ENCODE assay signal across 18 cellular contexts in the genomic region with DNA sequence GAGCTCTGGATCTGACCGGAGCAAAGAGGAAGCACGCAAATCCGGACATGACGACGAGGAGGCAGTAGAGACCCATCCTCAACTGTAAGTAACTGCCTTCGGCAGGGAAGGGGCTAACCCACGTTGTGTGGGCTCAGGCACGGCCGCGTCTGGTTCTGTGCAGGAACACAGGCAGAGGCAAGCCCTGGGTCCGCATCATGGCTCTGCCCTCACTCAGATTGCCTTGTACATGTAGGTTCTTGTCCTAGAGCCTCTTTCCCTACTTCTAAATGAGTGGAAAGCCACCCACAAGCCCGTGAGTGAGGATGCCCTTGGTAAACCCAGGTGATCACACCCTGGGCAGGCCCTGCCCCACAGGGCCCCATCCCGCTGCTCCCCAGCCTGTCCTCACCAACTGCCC. TPM values are rescaled to one million over a fixed set of nuclear protein-coding genes. Genes with fewer than 3 reads are reported as not detected.
A peak's percentile ranks its signal among the peaks of the same experiment; 100 is the strongest.
DNase-seq lines count a peak whose midpoint lies in the region; ATAC-seq, FAIRE-seq and TF ChIP-seq lines count a peak whose summit lies in the region.
"Had no signal": no experiment of that assay in that cellular context is flagged by ENCODE, and none has a peak within 500 bp of the region (broad histone marks: within the 10 kb centered on the region; RNA-seq: fewer than 3 reads in every experiment).

No MANE protein-coding gene starts in this region.

- 54 to 80% methylated on average over 9 to 12 of the region's 13 CpGs for WGBS in esophagus squamous epithelium, 2 donors

- no peaks in the 10 kb centered on the region for H3K9me2 ChIP-seq in PC-3 (replicated peaks; ENCODE audit: low read length)

- no peaks in the 10 kb centered on the region for H3K9me3 ChIP-seq in PC-3 (ENCODE audit: low read length)
- H3K9me3 ChIP-seq in esophagus squamous epithelium, result no peaks in the 10 kb centered on the region
- H3K9me3 ChIP-seq in osteoblast (ENCODE audit: low read depth, low read length), result no peaks in the 10 kb centered on the region
- H3K9me3 ChIP-seq: HAP-1 had no signal

- H3K79me2 ChIP-seq in PC-3 (ENCODE audit: low read length) (no peaks in the 10 kb centered on the region), osteoblast (ENCODE audit: insufficient read depth, low read length) (peaks cover 8% of the 10 kb centered on the region)

- peaks cover 12% of the 10 kb centered on the region for H3F3A ChIP-seq in PC-3 (ENCODE audit: low read length, unreplicated experiment)

- no peaks in the 10 kb centered on the region for H3K27me3 ChIP-seq in PC-3 (ENCODE audit: low read length)
- H3K27me3 ChIP-seq in bronchial epithelial cell (ENCODE audit: control insufficient read depth, insufficient read depth, low read length), result no peaks in the 10 kb centered on the region
- no peaks in the 10 kb centered on the region for H3K27me3 ChIP-seq in esophagus squamous epithelium
- no peaks in the 10 kb centered on the region for H3K27me3 ChIP-seq in osteoblast (ENCODE audit: insufficient read depth, low read length)

- no peak overlapping the region for H3K4me3 Mint-ChIP-seq in activated CD8-positive, alpha-beta T cell treated with anti-CD3 and anti-CD28 coated beads for 36 hours
- H3K4me3 Mint-ChIP-seq: CD14-positive monocyte had no signal

- TF ChIP-seq POLR2A in esophagus squamous epithelium (IDR thresholded peaks at IDR 0.05), result no peak

- H3K9ac ChIP-seq in PC-3 (ENCODE audit: low read length), result no peak overlapping the region

- TF ChIP-seq CTCF in PC-3 (conservative IDR thresholded peaks at IDR 0.05; ENCODE audit: low read depth, low read length) (no peak), bronchial epithelial cell (IDR thresholded peaks at IDR 0.05; ENCODE audit: insufficient read depth, low read length, severe bottlenecking) (no peak), esophagus squamous epithelium (IDR thresholded peaks at IDR 0.05) (no peak), osteoblast (IDR thresholded peaks at IDR 0.05; ENCODE audit: extremely low read depth, low read depth, low read length) (no peak)
- TF ChIP-seq CTCF in activated CD8-positive, alpha-beta T cell treated with anti-CD3 and anti-CD28 coated beads for 36 hours (IDR thresholded peaks at IDR 0.05), result no peak

- no peak overlapping the region for H3K27ac Mint-ChIP-seq in activated CD8-positive, alpha-beta T cell treated with anti-CD3 and anti-CD28 coated beads for 36 hours

- H3K4me2 ChIP-seq in PC-3 (ENCODE audit: low read length) (no peak overlapping the region), osteoblast (ENCODE audit: insufficient read depth, low read length) (no peak overlapping the region)

- H3K4me3 ChIP-seq in PC-3 (ENCODE audit: low read length), result no peak overlapping the region
- no peak overlapping the region for H3K4me3 ChIP-seq in bronchial epithelial cell (ENCODE audit: low read depth, low read length)
- H3K4me3 ChIP-seq in esophagus squamous epithelium, result no peak overlapping the region
- H3K4me3 ChIP-seq in osteoblast (ENCODE audit: insufficient read depth, low read length), result no peak overlapping the region
- H3K4me3 ChIP-seq: HAP-1 had no signal

- H3K4me1 Mint-ChIP-seq in activated CD8-positive, alpha-beta T cell treated with anti-CD3 and anti-CD28 coated beads for 36 hours (ENCODE audit: low read depth), result no peaks in the 10 kb centered on the region
- H3K4me1 Mint-ChIP-seq: CD14-positive monocyte had no signal

- no peaks in the 10 kb centered on the region for H3K4me1 ChIP-seq in PC-3 (ENCODE audit: insufficient read depth, low read length)
- peaks cover 0 to 9% (median 4%) of the 10 kb centered on the region in 3 donors for H3K4me1 ChIP-seq in esophagus squamous epithelium
- H3K4me1 ChIP-seq in osteoblast (ENCODE audit: insufficient read depth, low read length), result no peaks in the 10 kb centered on the region
- H3K4me1 ChIP-seq: HAP-1 had no signal

- CTCF ChIA-PET in PC-3 (lab: Charles Lee), result no interaction called here
- CTCF ChIA-PET in activated CD8-positive, alpha-beta T cell treated with anti-CD3 and anti-CD28 coated beads for 36 hours (lab: Charles Lee), result interaction anchor here (1.1 kb wide), 1 partner anchor 92 kb away, joined by 4 read pairs; the partner anchor contains the start of gene SIRT4

- H3K36me3 Mint-ChIP-seq in activated CD8-positive, alpha-beta T cell treated with anti-CD3 and anti-CD28 coated beads for 36 hours (ENCODE audit: low read depth), result peaks cover 22% of the 10 kb centered on the region

- H3K27me3 Mint-ChIP-seq in activated CD8-positive, alpha-beta T cell treated with anti-CD3 and anti-CD28 coated beads for 36 hours, result no peaks in the 10 kb centered on the region

- H3K36me3 ChIP-seq in PC-3 (ENCODE audit: low read depth, low read length) (peaks cover 44% of the 10 kb centered on the region), bronchial epithelial cell (ENCODE audit: control insufficient read depth, insufficient read depth, low read length) (peaks cover 30% of the 10 kb centered on the region), esophagus squamous epithelium (peaks cover 16 to 67% (median 26%) of the 10 kb centered on the region in 3 donors), osteoblast (ENCODE audit: insufficient read depth, low read length) (peaks cover 63% of the 10 kb centered on the region)

- intact Hi-C loops in PC-3 (cut with micrococcal nuclease), result no loop called here
- intact Hi-C loops in esophagus squamous epithelium (cut with DNase I), result no loop called here
- intact Hi-C loops in activated CD8-positive, alpha-beta T cell treated with anti-CD3 and anti-CD28 coated beads for 36 hours (cut with micrococcal nuclease), result no loop called here

- DNase-seq in PC-3, result no peak
- peak; percentile 83 for DNase-seq in bronchial epithelial cell (ENCODE audit: low read depth)
- DNase-seq in esophagus squamous epithelium (lab: John Stamatoyannopoulos, UW), result no peak
- DNase-seq in osteoblast (ENCODE audit: insufficient read length, low spot score, missing footprints), result peak; percentile 38
- no peak for DNase-seq in activated CD8-positive, alpha-beta T cell treated with anti-CD3 and anti-CD28 coated beads for 36 hours
- DNase-seq in stimulated activated naive CD8-positive, alpha-beta T cell treated with anti-CD3 and anti-CD28 coated beads, Interleukin-15, Interleukin-2, amounts not matched to agents 100 U/mL and 50 U/mL, for 24 hours, result no peak
- no peak for DNase-seq in LoVo (ENCODE audit: low spot score)
- DNase-seq: ACHN, AML-193, EL, NCI-H1417, NCI-H1930, NCI-H2171, NCI-H446 treated with DMSO at 0.1 percent for 48 hours, NCI-H748 treated with DMSO at 0.1 percent for 48 hours, OCI-M1 had no signal

- no peak overlapping the region for H2AFZ ChIP-seq in PC-3 (ENCODE audit: low read length)
- no peak overlapping the region for H2AFZ ChIP-seq in osteoblast (ENCODE audit: low read length)

- no peaks in the 10 kb centered on the region for H3K9me3 Mint-ChIP-seq in activated CD8-positive, alpha-beta T cell treated with anti-CD3 and anti-CD28 coated beads for 36 hours
- H3K9me3 Mint-ChIP-seq: CD14-positive monocyte had no signal

- peak; percentile 1; the same call in 1 of the 2 replicates for ATAC-seq in PC-3
- ATAC-seq in activated CD8-positive, alpha-beta T cell treated with anti-CD3 and anti-CD28 coated beads for 36 hours, result no peak
- no peak for ATAC-seq in stimulated activated naive CD8-positive, alpha-beta T cell treated with anti-CD3 and anti-CD28 coated beads, Interleukin-15, Interleukin-2, amounts not matched to agents 100 U/mL and 50 U/mL, for 24 hours

- no TSS peak for BruUV-seq in PC-3 (replicated peaks; lab: Mats Ljungman, UMichigan)

- H4K20me1 ChIP-seq in PC-3 (ENCODE audit: low read length) (peaks cover 6% of the 10 kb centered on the region), osteoblast (ENCODE audit: insufficient read depth, low read length) (peaks cover 4% of the 10 kb centered on the region)

- POLR2A ChIA-PET in PC-3 (lab: Charles Lee; ENCODE audit: unreplicated experiment), result no interaction called here
- POLR2A ChIA-PET in activated CD8-positive, alpha-beta T cell treated with anti-CD3 and anti-CD28 coated beads for 36 hours (lab: Charles Lee), result interaction anchor here (4.9 kb wide), 1 partner anchor 10 kb away, joined by 44 read pairs; the partner anchor contains the start of gene RPLP0

- FAIRE-seq in bronchial epithelial cell (lab: Jason Lieb, UNC), result peak; percentile 23

- H3K27ac ChIP-seq in PC-3 (ENCODE audit: low read length) (no peak overlapping the region), esophagus squamous epithelium (peak overlapping the region; percentile 11 to 37 (median 28)), osteoblast (ENCODE audit: low read depth, low read length) (no peak overlapping the region)

RNA-seq across cellular contexts. Expression of gene RPLP0, which starts 8.9 kb away (rescaled TPM):
- total RNA-seq in PC-3 (2014; rRNA removed) (6,714 and 7,550 TPM in 2 replicates), bronchial epithelial cell (5,132 and 7,160 TPM in 2 replicates), esophagus squamous epithelium (1,000 to 10,000 TPM; 3,136 to 5,114 (median 4,044) TPM), osteoblast (2,042 and 2,075 TPM in 2 replicates)
- total RNA-seq in activated CD8-positive, alpha-beta T cell treated with anti-CD3 and anti-CD28 coated beads for 36 hours, result 1,000 to 10,000 TPM; 4,421 to 4,585 TPM

RNA-seq across cellular contexts. Expression of gene GCN1, which starts 15.3 kb away (rescaled TPM):
- total RNA-seq in PC-3 (2014; rRNA removed), result 254 and 334 TPM in 2 replicates
- total RNA-seq in bronchial epithelial cell, result 52.4 and 75.8 TPM in 2 replicates
- 100 to 1,000 TPM in 1 of 4 donors, 10 to 100 TPM in 3; 39.5 to 117 (median 63.7) TPM for total RNA-seq in esophagus squamous epithelium
- total RNA-seq in osteoblast, result 103 and 143 TPM in 2 replicates
- total RNA-seq in activated CD8-positive, alpha-beta T cell treated with anti-CD3 and anti-CD28 coated beads for 36 hours, result 100 to 1,000 TPM; 130 to 137 TPM

RNA-seq across cellular contexts. Expression of gene PXN, which starts 55.7 kb away (rescaled TPM):
- total RNA-seq in PC-3 (2014; rRNA removed) (313 and 413 TPM in 2 replicates), bronchial epithelial cell (28.0 and 29.5 TPM in 2 replicates), esophagus squamous epithelium (10 to 100 TPM; 18.2 to 44.4 (median 21.4) TPM), osteoblast (41.6 and 46.3 TPM in 2 replicates)
- 10 to 100 TPM; 40.2 to 45.3 TPM for total RNA-seq in activated CD8-positive, alpha-beta T cell treated with anti-CD3 and anti-CD28 coated beads for 36 hours

Comparison
In these comparisons a context has a peak if more than half of its experiments do, and no peak if none do; other contexts are left out.
1. DNase-seq: peak in bronchial epithelial cell (single experiment) and osteoblast (single experiment); none in PC-3 (single experiment), esophagus squamous epithelium (single experiment), activated CD8-positive, alpha-beta T cell treated with anti-CD3 and anti-CD28 coated beads for 36 hours (single experiment), stimulated activated naive CD8-positive, alpha-beta T cell treated with anti-CD3 and anti-CD28 coated beads, Interleukin-15, Interleukin-2, amounts not matched to agents 100 U/mL and 50 U/mL, for 24 hours (single experiment) and LoVo (single experiment).
2. H3K27ac ChIP-seq: peak in esophagus squamous epithelium (4 of 4); none in PC-3 (single experiment) and osteoblast (single experiment).